1 cellular context compared by ENCODE assay signal in the genomic region with DNA sequence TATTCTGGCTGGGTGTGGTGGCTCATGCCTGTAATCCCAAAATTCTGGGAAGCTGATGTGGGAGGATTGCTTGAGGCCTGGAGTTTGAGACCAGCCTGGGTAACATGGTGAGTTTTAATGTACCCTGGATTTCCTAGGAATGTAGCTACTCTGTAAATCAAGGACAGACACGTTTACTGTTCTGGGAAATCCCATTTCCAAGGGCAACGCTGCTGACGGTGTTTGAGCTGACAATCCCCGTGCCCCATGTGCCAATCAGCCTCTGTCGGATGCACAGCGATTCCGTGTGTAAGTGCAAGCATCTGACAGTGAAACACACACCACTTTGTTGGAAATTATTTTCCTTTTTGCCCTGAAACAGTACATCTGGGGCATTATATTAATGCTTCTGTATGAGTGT.
TF ChIP-seq lines count a peak whose summit lies in the region.

No MANE protein-coding gene starts in this region.

TF ChIP-seq in HepG2, 621 proteins besides CTCF, POLR2A, EP300 and RAD21:
- no peak for TF ChIP-seq ZNF253 (CRISPR knock-in tag; IDR thresholded peaks at IDR 0.05; ENCODE audit: borderline replicate concordance)
- no peak for TF ChIP-seq ZNF136 (CRISPR knock-in tag; IDR thresholded peaks at IDR 0.05; ENCODE audit: low read depth)
- no peak for TF ChIP-seq FOXC1 (CRISPR knock-in tag; IDR thresholded peaks at IDR 0.05; ENCODE audit: borderline replicate concordance)
- TF ChIP-seq NBN (conservative IDR thresholded peaks at IDR 0.05) = no peak
- no peak for TF ChIP-seq NCOA5 (CRISPR knock-in tag; IDR thresholded peaks at IDR 0.05)
- TF ChIP-seq HOXA9 (CRISPR knock-in tag; IDR thresholded peaks at IDR 0.05; ENCODE audit: borderline replicate concordance) = no peak
- TF ChIP-seq SIX1 (CRISPR knock-in tag; IDR thresholded peaks at IDR 0.05; ENCODE audit: borderline replicate concordance) = no peak
- TF ChIP-seq, protein P1, sequence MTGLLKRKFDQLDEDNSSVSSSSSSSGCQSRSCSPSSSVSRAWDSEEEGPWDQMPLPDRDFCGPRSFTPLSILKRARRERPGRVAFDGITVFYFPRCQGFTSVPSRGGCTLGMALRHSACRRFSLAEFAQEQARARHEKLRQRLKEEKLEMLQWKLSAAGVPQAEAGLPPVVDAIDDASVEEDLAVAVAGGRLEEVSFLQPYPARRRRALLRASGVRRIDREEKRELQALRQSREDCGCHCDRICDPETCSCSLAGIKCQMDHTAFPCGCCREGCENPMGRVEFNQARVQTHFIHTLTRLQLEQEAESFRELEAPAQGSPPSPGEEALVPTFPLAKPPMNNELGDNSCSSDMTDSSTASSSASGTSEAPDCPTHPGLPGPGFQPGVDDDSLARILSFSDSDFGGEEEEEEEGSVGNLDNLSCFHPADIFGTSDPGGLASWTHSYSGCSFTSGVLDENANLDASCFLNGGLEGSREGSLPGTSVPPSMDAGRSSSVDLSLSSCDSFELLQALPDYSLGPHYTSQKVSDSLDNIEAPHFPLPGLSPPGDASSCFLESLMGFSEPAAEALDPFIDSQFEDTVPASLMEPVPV (CRISPR knock-in tag; IDR thresholded peaks at IDR 0.05) = no peak
